8 cellular contexts compared by ENCODE assay signal in genomic region chr16:50692999-50693781, GRCh38. TPM values are rescaled to one million over a fixed set of nuclear protein-coding genes. Genes with fewer than 3 reads are reported as not detected.
DNase-seq lines count a peak whose midpoint lies in the region; ATAC-seq and TF ChIP-seq lines count a peak whose summit lies in the region.

NOD2 (plus strand) TSS chr16:50693606; CDS start chr16:50699496, 5,890 bp downstream.

- H3K9me3 ChIP-seq in smooth muscle cell (replicated peaks; ENCODE audit: low read depth): no peaks in the 10 kb centered on the region

- no peaks in the 10 kb centered on the region for H3K4me1 ChIP-seq in smooth muscle cell (ENCODE audit: low read depth)

- no peak within 1 kb of the TSS for H3K9ac ChIP-seq in smooth muscle cell (ENCODE audit: low read depth)

- no peaks in the 10 kb centered on the region for H3K79me2 ChIP-seq in smooth muscle cell (ENCODE audit: low read depth)

- no peaks in the 10 kb centered on the region for H4K20me1 ChIP-seq in smooth muscle cell (ENCODE audit: low read depth)

- H3K4me3 ChIP-seq in smooth muscle cell: peak within 1 kb of the TSS; percentile 43

- ATAC-seq in left ventricle myocardium superior (peak; percentile 48), GM18502 (IDR thresholded peaks at IDR 0.05; ENCODE audit: poor library complexity, unreplicated experiment) (no peak)

- WGBS in smooth muscle cell (ENCODE audit: low lambda C conversion rate): 38% methylated on average over 32 of the region's 56 CpGs

- no peaks in the 10 kb centered on the region for H3F3A ChIP-seq in smooth muscle cell (ENCODE audit: low read depth)

- intact Hi-C loops in left ventricle myocardium superior (cut with micrococcal nuclease): no loop called here

- no peak within 1 kb of the TSS for H2AFZ ChIP-seq in smooth muscle cell (ENCODE audit: low read depth)

- no peak for TF ChIP-seq CTCF in smooth muscle cell (IDR thresholded peaks at IDR 0.05; ENCODE audit: borderline replicate concordance, insufficient read depth, poor library complexity, severe bottlenecking)

- no peaks in the 10 kb centered on the region for H3K36me3 ChIP-seq in smooth muscle cell (ENCODE audit: low read depth)

- DNase-seq in stimulated activated CD4-positive, alpha-beta T cell treated with anti-CD3 and anti-CD28 coated beads, Interleukin-4, amount 100 ng/mL, for 1 hour: peak; percentile 44
- DNase-seq in stimulated activated CD4-positive, alpha-beta T cell treated with anti-CD3 and anti-CD28 coated beads, Interleukin-2, amount 100 ng/mL, for 48 hours: no peak
- peak; percentile 44 for DNase-seq in activated naive CD4-positive, alpha-beta T cell treated with Interleukin-2 at 50 U/mL for 16 hours
- DNase-seq in left ventricle myocardium superior (peak; percentile 67), smooth muscle cell (lab: John Stamatoyannopoulos, UW; ENCODE audit: unreplicated experiment) (no peak), dedifferentiated amniotic fluid mesenchymal stem cell (ENCODE audit: extremely low spot score) (no peak), DMS153 treated with DMSO at 0.1 percent for 48 hours (lab: John Stamatoyannopoulos, UW; ENCODE audit: unreplicated experiment) (no peak)

- H3K4me2 ChIP-seq in smooth muscle cell: peak within 1 kb of the TSS; percentile 80

- H3K27me3 ChIP-seq in smooth muscle cell (ENCODE audit: low read depth): peaks cover 21% of the 10 kb centered on the region

- no peak within 1 kb of the TSS for H3K27ac ChIP-seq in smooth muscle cell (ENCODE audit: low read depth)

RNA-seq across cellular contexts. Expression of gene NOD2, which starts in this region (rescaled TPM):
- total RNA-seq in left ventricle myocardium superior: 0.45 TPM
- 0.63 and 0.90 TPM in 2 replicates for total RNA-seq in smooth muscle cell
- polyA plus RNA-seq in smooth muscle cell: 0.56 TPM in 1 of 2 replicates, not detected in the other

Comparison
In these comparisons a context has a peak if more than half of its experiments do, and no peak if none do; other contexts are left out.
1. DNase-seq: peak in stimulated activated CD4-positive, alpha-beta T cell treated with anti-CD3 and anti-CD28 coated beads, Interleukin-4, amount 100 ng/mL, for 1 hour (single experiment) and activated naive CD4-positive, alpha-beta T cell treated with Interleukin-2 at 50 U/mL for 16 hours (single experiment); none in stimulated activated CD4-positive, alpha-beta T cell treated with anti-CD3 and anti-CD28 coated beads, Interleukin-2, amount 100 ng/mL, for 48 hours (0 of 2), smooth muscle cell (single experiment), dedifferentiated amniotic fluid mesenchymal stem cell (single experiment) and DMS153 treated with DMSO at 0.1 percent for 48 hours (single experiment).
2. Peak in DNase-seq and ATAC-seq in left ventricle myocardium superior; RNA of the gene not detected or under 1 TPM.